Comparison of ENCODE assay signal across 8 cellular contexts in genomic region chr16:53131363-53132071, GRCh38.
DNase-seq lines count a peak whose midpoint lies in the region; ATAC-seq, FAIRE-seq and TF ChIP-seq lines count a peak whose summit lies in the region.

No MANE protein-coding gene starts in this region.

- H3K36me3 ChIP-seq in HUES48 (ENCODE audit: control insufficient read depth, insufficient read depth, low read length) (no peaks in the 10 kb centered on the region), kidney (ENCODE audit: control insufficient read depth in 1 of 2, insufficient read depth in 2 of 2, low read length in 2 of 2) (no peaks in the 10 kb centered on the region)

- FAIRE-seq in kidney (lab: Jason Lieb, UNC): no peak

- H3K4me1 ChIP-seq in HUES48 (ENCODE audit: control insufficient read depth, insufficient read depth, low read length) (peaks cover 20% of the 10 kb centered on the region; the same call in 1 of the 2 replicates), kidney (ENCODE audit: control insufficient read depth in 1 of 2, insufficient read depth in 1 of 2, low read depth in 1 of 2, low read length in 2 of 2) (peaks cover 4 to 15% of the 10 kb centered on the region in 2 donors)

- no peaks in the 10 kb centered on the region for H3K9me3 ChIP-seq in HUES48 (ENCODE audit: control insufficient read depth, insufficient read depth, low read length)
- H3K9me3 ChIP-seq in kidney (ENCODE audit: control insufficient read depth in 1 of 2, low read length in 2 of 2): no peaks in the 10 kb centered on the region

- peak overlapping the region; percentile 97 for H3K27ac ChIP-seq in HUES48 (ENCODE audit: low read depth, low read length)
- peak overlapping the region; percentile 87 for H3K27ac ChIP-seq in caudate nucleus (ENCODE audit: low read depth, low read length)
- peak overlapping the region; percentile 87 to 89 for H3K27ac ChIP-seq in kidney (ENCODE audit: low read depth in 2 of 2, low read length in 2 of 2)

- H3K9ac ChIP-seq in HUES48 (ENCODE audit: low read depth, low read length) (peak overlapping the region; percentile 41; the same call in 1 of the 2 replicates), kidney (ENCODE audit: low read length in 2 of 2) (peak overlapping the region; percentile 55 to 82)

- peak; percentile 25 for ATAC-seq in GM18511 (IDR thresholded peaks at IDR 0.05; ENCODE audit: unreplicated experiment)
- peak; percentile 8 to 9 for ATAC-seq in activated CD4-positive, CD25-positive, alpha-beta regulatory T cell treated with anti-CD3 and anti-CD28 coated beads, Interleukin-2, amount 50 U/mL, for 24 hours

- peak overlapping the region; percentile 81 for H3K4me3 ChIP-seq in HUES48 (ENCODE audit: low read depth, low read length)
- peak overlapping the region; percentile 71 to 76 for H3K4me3 ChIP-seq in kidney (ENCODE audit: low read length in 2 of 2)

- DNase-seq in 8988T (peak; percentile 60), caudate nucleus (lab: John Stamatoyannopoulos, UW) (peak in 39 of 61 donors; percentile 5 to 81 (median 29)), kidney (peak; percentile 92), NCI-H1694 treated with DMSO at 0.1 percent for 48 hours (lab: John Stamatoyannopoulos, UW) (no peak)
- peak; percentile 54 to 64 (median 55) for DNase-seq in stimulated activated CD4-positive, alpha-beta T cell treated with anti-CD3 and anti-CD28 coated beads, Interleukin-12 subunit alpha, Interleukin-12 subunit beta, amount 100 ng/mL, for 48 hours (ENCODE audit: low read depth in 2 of 3, low spot score in 1 of 3)

- TF ChIP-seq CTCF in kidney (IDR thresholded peaks at IDR 0.05; ENCODE audit: borderline replicate concordance, extremely low read depth, insufficient read depth): no peak

- H3K27me3 ChIP-seq in HUES48 (ENCODE audit: control insufficient read depth, insufficient read depth, low read length): no peaks in the 10 kb centered on the region

- intact Hi-C loops in kidney (cut with DNase I): no loop called here
